ENCODE assay signal across 7 cellular contexts in the genomic region with DNA sequence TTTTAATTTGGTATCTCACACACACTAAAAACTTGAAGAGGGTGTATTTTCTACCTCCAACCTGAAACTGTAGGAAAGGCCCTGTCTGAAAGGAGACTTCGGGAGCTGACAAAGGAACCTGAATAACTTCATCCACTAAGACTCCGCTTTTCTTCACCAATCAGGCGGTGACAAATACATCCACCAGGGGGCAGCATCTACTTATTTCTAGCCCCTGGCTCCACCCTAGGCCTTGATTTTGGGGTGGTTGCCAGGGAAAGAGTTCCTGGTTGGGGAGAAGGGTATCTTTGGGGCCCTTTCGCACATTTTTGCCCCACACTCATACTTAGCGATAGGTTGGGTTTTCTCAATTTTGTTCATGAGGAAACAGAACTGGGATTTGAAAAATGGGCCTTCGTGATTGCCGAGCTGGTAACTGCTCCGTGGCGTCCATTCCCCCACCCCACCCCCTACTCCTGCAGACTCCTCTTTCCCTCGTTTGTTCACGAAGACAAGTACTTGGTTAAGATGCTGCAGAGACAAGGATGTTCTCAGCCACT. TPM values are rescaled to one million over a fixed set of nuclear protein-coding genes. Genes with fewer than 3 reads are reported as not detected.
DNase-seq lines count a peak whose midpoint lies in the region; ATAC-seq, FAIRE-seq and TF ChIP-seq lines count a peak whose summit lies in the region.

No MANE protein-coding gene starts in this region.

- peak; percentile 81 for ATAC-seq in K562
- peak; percentile 61 to 64 for ATAC-seq in gastrocnemius medialis
- ATAC-seq in HG03457 (IDR thresholded peaks at IDR 0.05; ENCODE audit: unreplicated experiment) = no peak

- H3K27me3 ChIP-seq in K562 (ENCODE audit: control insufficient read depth in 2 of 2, insufficient read depth in 2 of 2, low read length in 2 of 2) (no peaks in the 10 kb centered on the region), gastrocnemius medialis (no peaks in the 10 kb centered on the region)

- FAIRE-seq in GM12892 (lab: Jason Lieb, UNC) = no peak
- peak; percentile 31 for FAIRE-seq in TTC549 (lab: Jason Lieb, UNC)
- FAIRE-seq in K562 (lab: Jason Lieb, UNC) = peak; percentile 83

- no peaks in the 10 kb centered on the region for H3K9me1 ChIP-seq in K562 (ENCODE audit: control insufficient read depth, insufficient read depth, low read length)

- H3K27ac ChIP-seq in K562 (ENCODE audit: extremely low read depth, low read depth, low read length) = no peak overlapping the region
- H3K27ac ChIP-seq in gastrocnemius medialis = peak overlapping the region; percentile 39 to 77 (median 48)

- H3K4me2 ChIP-seq in K562 (ENCODE audit: insufficient read depth, low read length) = no peak overlapping the region

- 35% methylated on average over 11 of the region's 11 CpGs for WGBS in K562 (ENCODE audit: insufficient coverage, low coverage, missing lambda C conversion rate)

- no TSS peak for BruUV-seq in K562 (replicated peaks; lab: Mats Ljungman, UMichigan)

- TF ChIP-seq CTCF in K562 (IDR thresholded peaks at IDR 0.05 in 2 of 3, conservative IDR thresholded peaks at IDR 0.05 in 1 of 3; ENCODE audit: insufficient read depth in 2 of 3, low read depth in 1 of 3, low read length in 3 of 3) = peak; percentile 90 to 97 (median 93)
- TF ChIP-seq CTCF in gastrocnemius medialis (IDR thresholded peaks at IDR 0.05 in 4 of 5, conservative IDR thresholded peaks at IDR 0.05 in 1 of 5) = peak; percentile 91 to 97 (median 94)

- in situ Hi-C loops in K562 (cut with MboI) = no loop called here
- in situ Hi-C loops in gastrocnemius medialis (cut with MboI; ENCODE audit: low sequenced_read_pairs in 4 of 4) = loop anchor here in 3 of 4 donors (5.0 kb wide), 1 partner anchor 88 kb away; the partner anchor contains the start of gene DHX8 (in 3 of the 3)

- no peak overlapping the region for H3K9ac ChIP-seq in K562 (ENCODE audit: insufficient read depth in 1 of 2, low read depth in 2 of 2, low read length in 2 of 2)

- CTCF ChIA-PET in K562 (lab: Yijun Ruan, JAX; ENCODE audit: low intra/inter-chr PET ratio) = interaction anchor here (0.5 to 6.9 kb wide), 9 partner anchors 35 to 364 kb away, joined by 3 to 181 read pairs (median 4); partner anchors contain the start of genes DHX8 and SOST

- H3K79me2 ChIP-seq in K562 (ENCODE audit: control insufficient read depth, insufficient read depth, low read length) = no peaks in the 10 kb centered on the region

- peak; percentile 97 to 98 for TF ChIP-seq RAD21 in K562 (CRISPR knock-in tag; conservative IDR thresholded peaks at IDR 0.05 in 1 of 2, IDR thresholded peaks at IDR 0.05 in 1 of 2)

- no peaks in the 10 kb centered on the region for H4K20me1 ChIP-seq in K562 (replicated peaks; ENCODE audit: control insufficient read depth, insufficient read depth, low read length)

- intact Hi-C loops in K562 (cut with micrococcal nuclease) = loop anchor here (1.0 kb wide), 1 partner anchor 89 kb away; the partner anchor contains the start of gene DHX8
- intact Hi-C loops in gastrocnemius medialis (cut with DNase I; ENCODE audit: low total_unique reads) = loop anchor here (1.0 to 10.0 kb wide), 2 partner anchors 89 to 559 kb away; partner anchors contain the start of genes DHX8 and PSME3

- peak; percentile 40; the same call in 1 of the 2 replicates for TF ChIP-seq EP300 in K562 (IDR thresholded peaks at IDR 0.05; ENCODE audit: low read length)

- H3K4me1 ChIP-seq in K562 (replicated peaks in 1 of 2; ENCODE audit: control insufficient read depth in 2 of 2, insufficient read depth in 2 of 2, low read length in 2 of 2) = peaks cover 9 to 13% of the 10 kb centered on the region in 2 experiments; a peak in 4 of 5 replicates
- H3K4me1 ChIP-seq in gastrocnemius medialis = peaks cover 3 to 14% of the 10 kb centered on the region in 2 donors

- H3K9me3 ChIP-seq in K562 (replicated peaks; ENCODE audit: control insufficient read depth, insufficient read depth, low read depth, low read length) (no peaks in the 10 kb centered on the region), gastrocnemius medialis (no peaks in the 10 kb centered on the region)

- no peaks in the 10 kb centered on the region for H3K36me3 ChIP-seq in K562 (ENCODE audit: control insufficient read depth, insufficient read depth, low read length)
- H3K36me3 ChIP-seq in gastrocnemius medialis = no peaks in the 10 kb centered on the region

- POLR2A ChIA-PET in K562 (lab: Yijun Ruan, JAX) = interaction anchor here (0.7 to 0.8 kb wide), 2 partner anchors 26 to 90 kb away, joined by 3 to 5 read pairs; partner anchors contain the start of gene DHX8

- no peak overlapping the region for H3K4me3 ChIP-seq in K562
- peak overlapping the region; percentile 16 to 44 (median 32) for H3K4me3 ChIP-seq in gastrocnemius medialis

- peak overlapping the region; percentile 61 for H2AFZ ChIP-seq in K562 (ENCODE audit: low read depth, low read length)

- TF ChIP-seq POLR2A in GM12892 (IDR thresholded peaks at IDR 0.05; ENCODE audit: low read depth, low read length) (no peak), K562 (conservative IDR thresholded peaks at IDR 0.05) (no peak), gastrocnemius medialis (IDR thresholded peaks at IDR 0.05) (no peak)

- DNase-seq in GM12892 (ENCODE audit: insufficient read length) (peak; percentile 67), NCI-H2081 (lab: John Stamatoyannopoulos, UW) (peak; percentile 89 to 92), K562 (ENCODE audit: extremely low read depth in 1 of 4, low spot score in 3 of 4) (peak; percentile 83 to 87 (median 84)), hypothalamus (lab: John Stamatoyannopoulos, UW) (peak in 50 of 51 donors; percentile 21 to 97 (median 79)), gastrocnemius medialis (peak; percentile 81 to 88)

TF ChIP-seq in K562, 482 proteins besides CTCF, POLR2A, EP300 and RAD21 (continues in another document):
- no peak for TF ChIP-seq KLF16 (IDR thresholded peaks at IDR 0.05)
- no peak for TF ChIP-seq EGR1 (conservative IDR thresholded peaks at IDR 0.05)
- TF ChIP-seq, protein P1, sequence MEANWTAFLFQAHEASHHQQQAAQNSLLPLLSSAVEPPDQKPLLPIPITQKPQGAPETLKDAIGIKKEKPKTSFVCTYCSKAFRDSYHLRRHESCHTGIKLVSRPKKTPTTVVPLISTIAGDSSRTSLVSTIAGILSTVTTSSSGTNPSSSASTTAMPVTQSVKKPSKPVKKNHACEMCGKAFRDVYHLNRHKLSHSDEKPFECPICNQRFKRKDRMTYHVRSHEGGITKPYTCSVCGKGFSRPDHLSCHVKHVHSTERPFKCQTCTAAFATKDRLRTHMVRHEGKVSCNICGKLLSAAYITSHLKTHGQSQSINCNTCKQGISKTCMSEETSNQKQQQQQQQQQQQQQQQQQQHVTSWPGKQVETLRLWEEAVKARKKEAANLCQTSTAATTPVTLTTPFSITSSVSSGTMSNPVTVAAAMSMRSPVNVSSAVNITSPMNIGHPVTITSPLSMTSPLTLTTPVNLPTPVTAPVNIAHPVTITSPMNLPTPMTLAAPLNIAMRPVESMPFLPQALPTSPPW (CRISPR knock-in tag; IDR thresholded peaks at IDR 0.05) = peak; percentile 41; the same call in 1 of the 2 replicates
- peak; percentile 60 for TF ChIP-seq LCOR (CRISPR knock-in tag; IDR thresholded peaks at IDR 0.05)
- TF ChIP-seq, protein P2, sequence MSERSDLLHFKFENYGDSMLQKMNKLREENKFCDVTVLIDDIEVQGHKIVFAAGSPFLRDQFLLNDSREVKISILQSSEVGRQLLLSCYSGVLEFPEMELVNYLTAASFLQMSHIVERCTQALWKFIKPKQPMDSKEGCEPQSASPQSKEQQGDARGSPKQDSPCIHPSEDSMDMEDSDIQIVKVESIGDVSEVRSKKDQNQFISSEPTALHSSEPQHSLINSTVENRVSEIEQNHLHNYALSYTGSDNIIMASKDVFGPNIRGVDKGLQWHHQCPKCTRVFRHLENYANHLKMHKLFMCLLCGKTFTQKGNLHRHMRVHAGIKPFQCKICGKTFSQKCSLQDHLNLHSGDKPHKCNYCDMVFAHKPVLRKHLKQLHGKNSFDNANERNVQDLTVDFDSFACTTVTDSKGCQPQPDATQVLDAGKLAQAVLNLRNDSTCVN (CRISPR knock-in tag; IDR thresholded peaks at IDR 0.05) = no peak
- TF ChIP-seq GABPA (tag; conservative IDR thresholded peaks at IDR 0.05; ENCODE audit: low read depth) = peak; percentile 67
- peak in 1 of 2 experiments; percentile 25; a peak in 2 of 4 replicates for TF ChIP-seq NRF1 (conservative IDR thresholded peaks at IDR 0.05 in 1 of 2, IDR thresholded peaks at IDR 0.05 in 1 of 2)
- 0 out of 2 replicates have a peak, but pooled peaks have one; percentile 20 for TF ChIP-seq L3MBTL2 (IDR thresholded peaks at IDR 0.05)
- peak; percentile 21; the same call in 1 of the 2 replicates for TF ChIP-seq RFX1 (IDR thresholded peaks at IDR 0.05)
- 0 out of 4 replicates have a peak, but pooled peaks of 1 of the 2 experiments have one; percentile 58 for TF ChIP-seq ARNT (IDR thresholded peaks at IDR 0.05)
- peak; percentile 97 for TF ChIP-seq ARID2 (IDR thresholded peaks at IDR 0.05)
- TF ChIP-seq TCF7L2 (IDR thresholded peaks at IDR 0.05; ENCODE audit: low read depth, low read length) = no peak
- no peak for TF ChIP-seq PHF20 (IDR thresholded peaks at IDR 0.05; ENCODE audit: partially characterized antibody)
- TF ChIP-seq ZNF696 (CRISPR knock-in tag; conservative IDR thresholded peaks at IDR 0.05) = no peak
- TF ChIP-seq SMC3 (conservative IDR thresholded peaks at IDR 0.05; ENCODE audit: insufficient read depth, low read depth, low read length) = peak; percentile 94

RNA-seq across cellular contexts. Expression of gene ARL4D, which starts 4.8 kb away (rescaled TPM):
- polyA plus RNA-seq in GM12892 (2012; ENCODE audit: missing spikeins) = 2.2 TPM
- 0.26 and 0.72 TPM in 2 replicates for total RNA-seq in K562 (2011; cell fraction: chromatin; rRNA removed; ENCODE audit: low replicate concordance)
- 0.50 and 0.92 TPM in 2 replicates for total RNA-seq in K562 (2011; cell fraction: nucleolus; rRNA removed)
- 0.38 and 0.73 TPM in 2 replicates for total RNA-seq in K562 (2011; cell fraction: nucleoplasm; rRNA removed)
- 0.41 and 0.61 TPM in 2 replicates for total RNA-seq in K562 (2014; rRNA removed)
- 0.16 and 0.18 TPM in 2 replicates for total RNA-seq in K562 (2014; rRNA removed; fragmentation: Illumina TruSeq; extraction: Trizol)
- total RNA-seq in K562 (2015; rRNA removed; fragmentation: Illumina TruSeq; extraction: Trizol) = 0.43 and 0.49 TPM in 2 replicates
- 0.47 and 0.53 TPM in 2 replicates for total RNA-seq in K562 (2021)
- 0.21 and 0.31 TPM in 2 replicates for polyA plus RNA-seq in K562 (2011; rRNA removed)
- polyA plus RNA-seq in K562 (2011; cell fraction: cytosol; rRNA removed) = 0.40 and 0.41 TPM in 2 replicates
- 0.20 and 0.31 TPM in 2 replicates for polyA plus RNA-seq in K562 (2011; cell fraction: nucleus; rRNA removed)
- 0.64 and 1.6 TPM in 2 replicates for polyA plus RNA-seq in K562 (2012)
- 0.34 and 0.43 TPM in 2 replicates for polyA plus RNA-seq in K562 (2014; fragmentation: Illumina TruSeq; extraction: Trizol)
- polyA plus RNA-seq in K562 (2014; fragmentation: Nextera tagmentation; extraction: Ambion mirVana) = under 1 TPM in 1 of 2 experiments, not detected in 1; 0.07 TPM
- polyA plus RNA-seq in K562 (2014; rRNA removed) = 0.21 and 0.62 TPM in 2 replicates
- 0.12 and 0.32 TPM in 2 replicates for polyA minus RNA-seq in K562 (2011; rRNA and poly(A)+ RNA removed)
- not detected in 2 replicates for polyA minus RNA-seq in K562 (2011; cell fraction: cytosol; rRNA and poly(A)+ RNA removed)
- 0.33 and 0.40 TPM in 2 replicates for polyA minus RNA-seq in K562 (2011; cell fraction: nucleus; rRNA and poly(A)+ RNA removed)
- total RNA-seq in gastrocnemius medialis = 1 to 10 TPM in 3 of 4 donors, under 1 TPM in 1; 0.17 to 2.0 (median 1.3) TPM
